2 cellular contexts compared by ENCODE assay signal in the genomic region with DNA sequence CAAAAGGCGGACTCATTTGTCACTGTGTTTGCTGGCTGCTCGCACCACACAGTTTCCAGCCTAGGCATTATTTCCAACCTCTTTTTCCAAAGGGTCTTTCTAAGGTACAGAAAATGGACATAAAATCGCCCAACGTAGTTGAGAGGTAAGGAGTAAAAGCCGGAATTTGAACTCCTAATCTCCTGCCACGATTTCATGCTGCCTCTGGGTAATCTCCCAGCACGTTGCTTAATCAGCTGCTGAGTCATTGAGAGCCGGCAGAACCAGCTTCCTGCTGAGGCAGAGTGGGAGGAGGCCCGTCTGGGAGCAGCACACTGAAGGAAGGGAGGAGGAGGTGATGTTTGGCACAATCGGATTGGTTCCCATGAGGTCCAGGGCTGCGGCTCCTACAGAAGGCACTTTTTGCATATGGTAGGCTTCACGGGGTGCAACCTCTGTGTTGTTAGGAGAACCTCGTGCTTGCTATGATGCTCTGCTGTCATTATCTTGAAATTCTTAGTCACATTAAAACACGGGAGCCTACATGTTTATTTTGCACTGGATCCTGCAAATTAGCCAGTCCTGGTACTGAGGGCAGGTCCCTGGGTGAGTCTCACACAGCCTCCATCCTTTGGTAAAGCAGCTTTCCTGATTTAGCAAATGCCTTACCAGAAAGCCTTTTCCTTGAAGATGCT.
TF ChIP-seq lines count a peak whose summit lies in the region.

No MANE protein-coding gene starts in this region.

TF ChIP-seq in A549, 52 proteins besides CTCF, POLR2A, EP300 and RAD21 (continued from another document):
- no peak for TF ChIP-seq ESRRA (IDR thresholded peaks at IDR 0.05; ENCODE audit: borderline replicate concordance, low read length)
- no peak for TF ChIP-seq EHMT2 (IDR thresholded peaks at IDR 0.05; ENCODE audit: low read depth)
- peak; percentile 69 for TF ChIP-seq NFE2L2 (conservative IDR thresholded peaks at IDR 0.05; ENCODE audit: low read length)
- no peak; the same call in 1 of the 2 replicates for TF ChIP-seq GATA3 (IDR thresholded peaks at IDR 0.05; ENCODE audit: borderline replicate concordance)
- TF ChIP-seq CHD4 (IDR thresholded peaks at IDR 0.05; ENCODE audit: borderline replicate concordance) = no peak
- TF ChIP-seq, protein P1, sequence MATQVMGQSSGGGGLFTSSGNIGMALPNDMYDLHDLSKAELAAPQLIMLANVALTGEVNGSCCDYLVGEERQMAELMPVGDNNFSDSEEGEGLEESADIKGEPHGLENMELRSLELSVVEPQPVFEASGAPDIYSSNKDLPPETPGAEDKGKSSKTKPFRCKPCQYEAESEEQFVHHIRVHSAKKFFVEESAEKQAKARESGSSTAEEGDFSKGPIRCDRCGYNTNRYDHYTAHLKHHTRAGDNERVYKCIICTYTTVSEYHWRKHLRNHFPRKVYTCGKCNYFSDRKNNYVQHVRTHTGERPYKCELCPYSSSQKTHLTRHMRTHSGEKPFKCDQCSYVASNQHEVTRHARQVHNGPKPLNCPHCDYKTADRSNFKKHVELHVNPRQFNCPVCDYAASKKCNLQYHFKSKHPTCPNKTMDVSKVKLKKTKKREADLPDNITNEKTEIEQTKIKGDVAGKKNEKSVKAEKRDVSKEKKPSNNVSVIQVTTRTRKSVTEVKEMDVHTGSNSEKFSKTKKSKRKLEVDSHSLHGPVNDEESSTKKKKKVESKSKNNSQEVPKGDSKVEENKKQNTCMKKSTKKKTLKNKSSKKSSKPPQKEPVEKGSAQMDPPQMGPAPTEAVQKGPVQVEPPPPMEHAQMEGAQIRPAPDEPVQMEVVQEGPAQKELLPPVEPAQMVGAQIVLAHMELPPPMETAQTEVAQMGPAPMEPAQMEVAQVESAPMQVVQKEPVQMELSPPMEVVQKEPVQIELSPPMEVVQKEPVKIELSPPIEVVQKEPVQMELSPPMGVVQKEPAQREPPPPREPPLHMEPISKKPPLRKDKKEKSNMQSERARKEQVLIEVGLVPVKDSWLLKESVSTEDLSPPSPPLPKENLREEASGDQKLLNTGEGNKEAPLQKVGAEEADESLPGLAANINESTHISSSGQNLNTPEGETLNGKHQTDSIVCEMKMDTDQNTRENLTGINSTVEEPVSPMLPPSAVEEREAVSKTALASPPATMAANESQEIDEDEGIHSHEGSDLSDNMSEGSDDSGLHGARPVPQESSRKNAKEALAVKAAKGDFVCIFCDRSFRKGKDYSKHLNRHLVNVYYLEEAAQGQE (IDR thresholded peaks at IDR 0.05) = no peak
- TF ChIP-seq HOXB5 (CRISPR knock-in tag; IDR thresholded peaks at IDR 0.05) = no peak
- no peak for TF ChIP-seq ZFP36 (IDR thresholded peaks at IDR 0.05; ENCODE audit: borderline replicate concordance, partially characterized antibody)
- TF ChIP-seq MAZ (IDR thresholded peaks at IDR 0.05; ENCODE audit: borderline replicate concordance, low read depth, low read length) = no peak
- no peak for TF ChIP-seq RFX5 (IDR thresholded peaks at IDR 0.05)
- TF ChIP-seq HOXA7 (CRISPR knock-in tag; IDR thresholded peaks at IDR 0.05) = no peak
- no peak for TF ChIP-seq NPAS2 (CRISPR knock-in tag; IDR thresholded peaks at IDR 0.05; ENCODE audit: borderline replicate concordance)
- TF ChIP-seq JUNB (IDR thresholded peaks at IDR 0.05) = peak; percentile 68
- TF ChIP-seq FOSB (CRISPR knock-in tag; IDR thresholded peaks at IDR 0.05) = no peak

TF ChIP-seq in H1, 55 proteins besides CTCF, POLR2A, EP300 and RAD21 (continued from another document):
- TF ChIP-seq NANOG (IDR thresholded peaks at IDR 0.05; ENCODE audit: insufficient read depth, low read depth, low read length, poor library complexity, severe bottlenecking) (peak; percentile 33), TBP (IDR thresholded peaks at IDR 0.05; ENCODE audit: low read depth, low read length) (no peak; the same call in 1 of the 2 replicates), EGR1 (IDR thresholded peaks at IDR 0.05; ENCODE audit: borderline replicate concordance, low read depth, low read length) (no peak), BRCA1 (IDR thresholded peaks at IDR 0.05; ENCODE audit: low read depth, low read length) (no peak), SP1 (IDR thresholded peaks at IDR 0.05; ENCODE audit: low read depth, low read length) (0 out of 2 replicates have a peak, but pooled peaks have one; percentile 44), JUN (IDR thresholded peaks at IDR 0.05; ENCODE audit: low read depth, low read length) (peak; percentile 55; the same call in 1 of the 2 replicates), CBX8 (IDR thresholded peaks at IDR 0.05; ENCODE audit: borderline replicate concordance, low read depth, low read length) (no peak), SUZ12 (IDR thresholded peaks at IDR 0.05; ENCODE audit: low read length) (no peak), YY1 (IDR thresholded peaks at IDR 0.05; ENCODE audit: low read depth, low read length) (no peak), BACH1 (IDR thresholded peaks at IDR 0.05; ENCODE audit: low read length) (peak; percentile 99), KDM1A (IDR thresholded peaks at IDR 0.05; ENCODE audit: borderline replicate concordance, low read length) (0 out of 2 replicates have a peak, but pooled peaks have one; percentile 12), SIN3A (conservative IDR thresholded peaks at IDR 0.05 in 1 of 2, IDR thresholded peaks at IDR 0.05 in 1 of 2; ENCODE audit: low read depth in 1 of 2, low read length in 2 of 2) (peak; percentile 30 to 66; a peak in 1 of 4 replicates), RXRA (IDR thresholded peaks at IDR 0.05; ENCODE audit: insufficient read depth, low read depth, low read length) (no peak), TEAD4 (IDR thresholded peaks at IDR 0.05; ENCODE audit: low read depth, low read length) (no peak), SAP30 (IDR thresholded peaks at IDR 0.05; ENCODE audit: insufficient read depth, insufficient replicate concordance, low read length) (no peak), ASH2L (IDR thresholded peaks at IDR 0.05; ENCODE audit: low read length) (peak; percentile 23), TCF12 (IDR thresholded peaks at IDR 0.05; ENCODE audit: low read depth, low read length) (no peak)
- TF ChIP-seq, protein P2, sequence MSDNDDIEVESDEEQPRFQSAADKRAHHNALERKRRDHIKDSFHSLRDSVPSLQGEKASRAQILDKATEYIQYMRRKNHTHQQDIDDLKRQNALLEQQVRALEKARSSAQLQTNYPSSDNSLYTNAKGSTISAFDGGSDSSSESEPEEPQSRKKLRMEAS (IDR thresholded peaks at IDR 0.05) = peak; percentile 82
- TF ChIP-seq, protein P3, sequence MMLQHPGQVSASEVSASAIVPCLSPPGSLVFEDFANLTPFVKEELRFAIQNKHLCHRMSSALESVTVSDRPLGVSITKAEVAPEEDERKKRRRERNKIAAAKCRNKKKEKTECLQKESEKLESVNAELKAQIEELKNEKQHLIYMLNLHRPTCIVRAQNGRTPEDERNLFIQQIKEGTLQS (IDR thresholded peaks at IDR 0.05; ENCODE audit: insufficient read depth, low read depth, low read length) = no peak
